8 cellular contexts compared by ENCODE assay signal in genomic region chr20:43914697-43915208, GRCh38. TPM values are rescaled to one million over a fixed set of nuclear protein-coding genes. Genes with fewer than 3 reads are reported as not detected.
DNase-seq lines count a peak whose midpoint lies in the region; ATAC-seq and TF ChIP-seq lines count a peak whose summit lies in the region.

Gene TOX2 (plus strand): TSS chr20:43914852. CDS start chr20:43914892, 40 bp downstream.

- TF ChIP-seq CTCF in GM12864 (IDR thresholded peaks at IDR 0.05; ENCODE audit: low read depth, low read length, missing control alignments) = no peak
- no peak for TF ChIP-seq CTCF in retinal pigment epithelial cell (conservative IDR thresholded peaks at IDR 0.05; ENCODE audit: low read depth, low read length)

- peak within 1 kb of the TSS; percentile 84 for H3K4me3 ChIP-seq in GM12864 (ENCODE audit: low read depth, low read length)
- peak within 1 kb of the TSS; percentile 63 for H3K4me3 ChIP-seq in retinal pigment epithelial cell (ENCODE audit: low read length)

- ATAC-seq in HG02623 (IDR thresholded peaks at IDR 0.05; ENCODE audit: unreplicated experiment) (peak; percentile 43), Right ventricle myocardium superior (ENCODE audit: poor library complexity) (peak; percentile 46), GM18868 (IDR thresholded peaks at IDR 0.05; ENCODE audit: unreplicated experiment) (no peak)

- no peak for DNase-seq in GM12864 (ENCODE audit: low read depth)
- peak; percentile 42 to 53 for DNase-seq in NOMO-1 (lab: John Stamatoyannopoulos, UW; ENCODE audit: unreplicated experiment in 2 of 2)
- DNase-seq in activated T-helper 9 cell treated with anti-CD3 and anti-CD28 coated beads, Interleukin-2, amount 50 U/mL, for 16 hours (ENCODE audit: low read depth) = peak; percentile 31
- peak; percentile 56 for DNase-seq in Right ventricle myocardium superior
- no peak for DNase-seq in retinal pigment epithelial cell (ENCODE audit: low read depth)
- no peak for DNase-seq in medulla oblongata (ENCODE audit: extremely low spot score)

- intact Hi-C loops in Right ventricle myocardium superior (cut with DNase I) = no loop called here

RNA-seq across cellular contexts. Expression of gene TOX2, which starts in this region (rescaled TPM):
- 0.46 TPM for total RNA-seq in Right ventricle myocardium superior

Comparison
In these comparisons a context has a peak if more than half of its experiments do, and no peak if none do; other contexts are left out.
1. Peak in DNase-seq and ATAC-seq in Right ventricle myocardium superior; RNA of the gene not detected or under 1 TPM.
2. DNase-seq: peak in NOMO-1 (2 of 2) and activated T-helper 9 cell treated with anti-CD3 and anti-CD28 coated beads, Interleukin-2, amount 50 U/mL, for 16 hours (single experiment); none in GM12864 (single experiment), retinal pigment epithelial cell (single experiment) and medulla oblongata (single experiment).